Comparison of ENCODE assay signal across 18 cellular contexts in genomic region chr3:43765417-43766030, GRCh38.
A peak's percentile ranks its signal among the peaks of the same experiment; 100 is the strongest.
DNase-seq lines count a peak whose midpoint lies in the region; ATAC-seq, FAIRE-seq and TF ChIP-seq lines count a peak whose summit lies in the region.
"Had no signal": no experiment of that assay in that cellular context is flagged by ENCODE, and none has a peak within 500 bp of the region (broad histone marks: within the 10 kb centered on the region; RNA-seq: fewer than 3 reads in every experiment).

No MANE protein-coding gene starts in this region.

- H3K4me3 ChIP-seq in bronchial epithelial cell (ENCODE audit: low read depth, low read length) (no peak overlapping the region), adrenal gland (no peak overlapping the region), MM.1S (ENCODE audit: low read length) (no peak overlapping the region)
- H3K4me3 ChIP-seq: sigmoid colon, vagina had no signal

- no peak for FAIRE-seq in bronchial epithelial cell (lab: Jason Lieb, UNC)
- FAIRE-seq: GM19239 had no signal

- TF ChIP-seq CTCF in bronchial epithelial cell (IDR thresholded peaks at IDR 0.05; ENCODE audit: insufficient read depth, low read length, severe bottlenecking) (no peak), adrenal gland (IDR thresholded peaks at IDR 0.05) (no peak), MM.1S (IDR thresholded peaks at IDR 0.05; ENCODE audit: low read length) (no peak)

- no peak overlapping the region for H3K9ac ChIP-seq in MM.1S (ENCODE audit: low read length)

- no peak for ATAC-seq in HG02870 (IDR thresholded peaks at IDR 0.05; ENCODE audit: unreplicated experiment)
- no peak for ATAC-seq in GM18511 (IDR thresholded peaks at IDR 0.05; ENCODE audit: unreplicated experiment)
- ATAC-seq: naive thymus-derived CD8-positive, alpha-beta T cell; stimulated activated naive B cell treated with anti-CD40 and anti-IgM and Interleukin-4, amounts not matched to agents 10 μg/mL and 1 μg/mL and 100 μg/mL, for 72 hours had no signal

- no peaks in the 10 kb centered on the region for H3K79me2 ChIP-seq in MM.1S (ENCODE audit: low read length)

- no peak overlapping the region for H3K27ac ChIP-seq in adrenal gland
- no peak overlapping the region for H3K27ac ChIP-seq in MM.1S (ENCODE audit: low read length)
- H3K27ac ChIP-seq: sigmoid colon, vagina had no signal

- no peaks in the 10 kb centered on the region for H4K20me1 ChIP-seq in MM.1S (ENCODE audit: insufficient read depth, low read length)

- no peak overlapping the region for H2AFZ ChIP-seq in MM.1S (ENCODE audit: low read length)

- H3K27me3 ChIP-seq in bronchial epithelial cell (ENCODE audit: control insufficient read depth, insufficient read depth, low read length) (no peaks in the 10 kb centered on the region), adrenal gland (no peaks in the 10 kb centered on the region), MM.1S (replicated peaks; ENCODE audit: insufficient read depth, low read length) (no peaks in the 10 kb centered on the region)
- H3K27me3 ChIP-seq: sigmoid colon, vagina had no signal

- DNase-seq in Daoy (ENCODE audit: low read depth), result peak; percentile 29
- peak; percentile 34 for DNase-seq in M059J (ENCODE audit: low read depth)
- DNase-seq in bronchial epithelial cell (ENCODE audit: low read depth), result peak; percentile 46
- peak; percentile 78 for DNase-seq in kidney glomerular epithelial cell (lab: John Stamatoyannopoulos, UW)
- DNase-seq in adrenal gland, result no peak
- DNase-seq in MM.1S, result no peak
- DNase-seq: activated B cell treated with CpG ODN at 0.5 μM for 24 hours; activated naive CD4-positive, alpha-beta T cell treated with anti-CD3 and anti-CD28 coated beads, Interleukin-2, amount 10 ng/mL, durations not matched to agents 7 days and 5 days; C1 segment of cervical spinal cord; KG1; naive thymus-derived CD8-positive, alpha-beta T cell; NCI-H1694; sigmoid colon; stimulated activated naive B cell treated with anti-CD40 and anti-IgM and Interleukin-4, amounts not matched to agents 10 μg/mL and 1 μg/mL and 100 μg/mL, for 72 hours had no signal

- intact Hi-C loops in adrenal gland (cut with DNase I), result loop anchor here in 1 of 2 donors (10.0 kb wide), 1 partner anchor 429 kb away; no protein-coding TSS in a partner anchor

- WGBS in adrenal gland, 4 donors, result 76 to 83% (median 80%) methylated on average over 4 of the region's 4 CpGs

- no peaks in the 10 kb centered on the region for H3K36me3 ChIP-seq in bronchial epithelial cell (ENCODE audit: control insufficient read depth, insufficient read depth, low read length)
- H3K36me3 ChIP-seq in adrenal gland (replicated peaks in 1 of 2), result no peaks in the 10 kb centered on the region
- no peaks in the 10 kb centered on the region for H3K36me3 ChIP-seq in MM.1S (replicated peaks; ENCODE audit: insufficient read depth, low read length)
- H3K36me3 ChIP-seq: sigmoid colon, vagina had no signal

- H3F3A ChIP-seq in MM.1S (ENCODE audit: insufficient read depth, low read length), result no peaks in the 10 kb centered on the region

- peaks cover 17 to 27% of the 10 kb centered on the region in 2 donors for H3K4me1 ChIP-seq in adrenal gland (replicated peaks in 1 of 2)
- H3K4me1 ChIP-seq in MM.1S (ENCODE audit: low read length), result no peaks in the 10 kb centered on the region

- H3K4me2 ChIP-seq in MM.1S (ENCODE audit: low read depth, low read length), result no peak overlapping the region

- H3K9me2 ChIP-seq in MM.1S (replicated peaks; ENCODE audit: insufficient read depth, low read length), result no peaks in the 10 kb centered on the region

- H3K9me3 ChIP-seq in adrenal gland (replicated peaks in 1 of 3), result no peaks in the 10 kb centered on the region
- no peaks in the 10 kb centered on the region for H3K9me3 ChIP-seq in MM.1S (replicated peaks; ENCODE audit: insufficient read depth, low read length)
- H3K9me3 ChIP-seq: sigmoid colon, vagina had no signal

- no peak for TF ChIP-seq POLR2A in adrenal gland (IDR thresholded peaks at IDR 0.05)

Comparison
In these comparisons a context has a peak if more than half of its experiments do, and no peak if none do; other contexts are left out.
1. DNase-seq: peak in Daoy (single experiment), M059J (single experiment), bronchial epithelial cell (single experiment) and kidney glomerular epithelial cell (single experiment); none in adrenal gland (0 of 7) and MM.1S (single experiment).